Comparison of ENCODE assay signal across 8 cellular contexts in genomic region chr1:9128520-9129371, GRCh38. TPM values are rescaled to one million over a fixed set of nuclear protein-coding genes. Genes with fewer than 3 reads are reported as not detected.
DNase-seq lines count a peak whose midpoint lies in the region; ATAC-seq, FAIRE-seq and TF ChIP-seq lines count a peak whose summit lies in the region.

Gene GPR157 (minus strand): TSS chr1:9129102. CDS start chr1:9129027, 75 bp downstream.

- peak within 1 kb of the TSS; percentile 68 for H3K9ac ChIP-seq in astrocyte (ENCODE audit: low read length)

- H3K27ac ChIP-seq in astrocyte (ENCODE audit: low read depth, low read length) = no peak within 1 kb of the TSS

- ATAC-seq in GM21390 (IDR thresholded peaks at IDR 0.05; ENCODE audit: unreplicated experiment) = peak; percentile 72

- H3K79me2 ChIP-seq in astrocyte (ENCODE audit: insufficient read depth, low read length) = no peaks in the 10 kb centered on the region

- no peaks in the 10 kb centered on the region for H3K9me3 ChIP-seq in astrocyte (ENCODE audit: insufficient read depth, low read depth, low read length)

- H4K20me1 ChIP-seq in astrocyte (ENCODE audit: insufficient read depth, low read length) = peaks cover 10% of the 10 kb centered on the region

- peaks cover 10% of the 10 kb centered on the region for H3K4me1 ChIP-seq in astrocyte (ENCODE audit: insufficient read depth, low read length)

- H3K27me3 Mint-ChIP-seq in astrocyte (ENCODE audit: low read depth, unreplicated experiment) = no peaks in the 10 kb centered on the region

- no peaks in the 10 kb centered on the region for H3K36me3 ChIP-seq in astrocyte (ENCODE audit: insufficient read depth, low read length)

- H3K4me2 ChIP-seq in astrocyte (ENCODE audit: low read length) = peak within 1 kb of the TSS; percentile 85

- peak; percentile 24 for DNase-seq in DMS114 treated with DMSO at 0.1 percent for 48 hours (lab: John Stamatoyannopoulos, UW; ENCODE audit: unreplicated experiment)
- DNase-seq in HuH-7 (ENCODE audit: low spot score) = peak; percentile 96
- DNase-seq in T-helper 22 cell (ENCODE audit: low read depth) = peak; percentile 73
- peak; percentile 48 for DNase-seq in astrocyte (ENCODE audit: low read depth)
- peak; percentile 1 to 47 for DNase-seq in hippocampal formation (lab: John Stamatoyannopoulos, UW)
- no peak for DNase-seq in skeletal muscle cell (ENCODE audit: low read depth)
- DNase-seq in superior temporal gyrus (ENCODE audit: extremely low spot score) = no peak

- peak within 1 kb of the TSS; percentile 92 for H2AFZ ChIP-seq in astrocyte (ENCODE audit: low read depth, low read length)

- H3K4me3 Mint-ChIP-seq in astrocyte (ENCODE audit: unreplicated experiment) = peak within 1 kb of the TSS; percentile 86

- no peak for FAIRE-seq in astrocyte (lab: Jason Lieb, UNC)

- TF ChIP-seq CTCF in astrocyte (IDR thresholded peaks at IDR 0.05; ENCODE audit: insufficient read depth, low read depth, low read length) = no peak

- H3K36me3 Mint-ChIP-seq in astrocyte (ENCODE audit: low read depth, unreplicated experiment) = no peaks in the 10 kb centered on the region

- H3K4me1 Mint-ChIP-seq in astrocyte (ENCODE audit: low read depth, unreplicated experiment) = peaks cover 8% of the 10 kb centered on the region

- H3K9me3 Mint-ChIP-seq in astrocyte (ENCODE audit: unreplicated experiment) = no peaks in the 10 kb centered on the region

- H3K27me3 ChIP-seq in astrocyte (ENCODE audit: insufficient read depth, low read length) = no peaks in the 10 kb centered on the region

- peak within 1 kb of the TSS; percentile 61 for H3K4me3 ChIP-seq in astrocyte (ENCODE audit: insufficient read depth, low read depth, low read length)
- peak within 1 kb of the TSS; percentile 58 for H3K4me3 ChIP-seq in skeletal muscle cell (ENCODE audit: low read depth, low read length)

- peak within 1 kb of the TSS; percentile 34 for H3K27ac Mint-ChIP-seq in astrocyte (ENCODE audit: unreplicated experiment)

RNA-seq across cellular contexts. Expression of gene GPR157, which starts in this region (rescaled TPM):
- total RNA-seq in astrocyte = 5.4 and 8.2 TPM in 2 replicates

Comparison
In these comparisons a context has a peak if more than half of its experiments do, and no peak if none do; other contexts are left out.
1. DNase-seq: peak in DMS114 treated with DMSO at 0.1 percent for 48 hours (single experiment), HuH-7 (single experiment), T-helper 22 cell (single experiment), astrocyte (single experiment) and hippocampal formation (2 of 2); none in skeletal muscle cell (single experiment) and superior temporal gyrus (single experiment).